23 cellular contexts compared by ENCODE assay signal in genomic region chr16:55367796-55368195, GRCh38. TPM values are rescaled to one million over a fixed set of nuclear protein-coding genes. Genes with fewer than 3 reads are reported as not detected.
A peak's percentile ranks its signal among the peaks of the same experiment; 100 is the strongest.
DNase-seq lines count a peak whose midpoint lies in the region; ATAC-seq and TF ChIP-seq lines count a peak whose summit lies in the region.
"Had no signal": no experiment of that assay in that cellular context is flagged by ENCODE, and none has a peak within 500 bp of the region (broad histone marks: within the 10 kb centered on the region; RNA-seq: fewer than 3 reads in every experiment).

No MANE protein-coding gene starts in this region.

- no peak for TF ChIP-seq CTCF in fibroblast of villous mesenchyme (IDR thresholded peaks at IDR 0.05; ENCODE audit: insufficient read depth, low read depth, low read length)
- TF ChIP-seq CTCF in suprapubic skin (IDR thresholded peaks at IDR 0.05) = no peak

- WGBS in suprapubic skin = 28% methylated on average over 2 of the region's 2 CpGs

- H3K36me3 ChIP-seq in suprapubic skin = no peaks in the 10 kb centered on the region
- H3K36me3 ChIP-seq: Peyer's patch had no signal

- H3K27ac ChIP-seq in suprapubic skin = peak overlapping the region; percentile 19
- H3K27ac ChIP-seq: body of pancreas, HL-60, Peyer's patch had no signal

- peak; percentile 61 for DNase-seq in EH (ENCODE audit: low read depth)
- peak; percentile 5 for DNase-seq in amniotic epithelial cell (ENCODE audit: low read depth)
- DNase-seq in fibroblast of villous mesenchyme (ENCODE audit: low read depth) = peak; percentile 16
- no peak for DNase-seq in suprapubic skin (ENCODE audit: low spot score in 2 of 2)
- no peak for DNase-seq in NCI-H82 treated with DMSO at 0.1 percent for 48 hours (lab: John Stamatoyannopoulos, UW; ENCODE audit: unreplicated experiment)
- no peak for DNase-seq in activated CD4-positive, alpha-beta T cell treated with anti-CD3 and anti-CD28 coated beads for 4 hours
- DNase-seq: activated CD8-positive, alpha-beta T cell treated with anti-CD3 and anti-CD28 coated beads for 36 hours; activated naive CD4-positive, alpha-beta T cell treated with anti-CD3 and anti-CD28 coated beads for 36 hours; activated T-cell treated with anti-CD3 and anti-CD28 coated beads, Interleukin-2, amount 50 U/mL, for 1 hour; Calu3; dermis blood vessel endothelial cell; glutamatergic neuron; GOT3; left ventricle myocardium superior; NCI-H1694; NCI-H446; Peyer's patch; stimulated activated CD4-positive, alpha-beta T cell treated with anti-CD3 and anti-CD28 coated beads, Interleukin-12 subunit alpha, Interleukin-12 subunit beta, amount 100 ng/mL, for 4 hours had no signal

- H3K27me3 ChIP-seq in suprapubic skin = no peaks in the 10 kb centered on the region
- H3K27me3 ChIP-seq: body of pancreas, Peyer's patch had no signal

- no peak overlapping the region for H3K4me3 ChIP-seq in fibroblast of villous mesenchyme (ENCODE audit: low read depth, low read length)
- H3K4me3 ChIP-seq in suprapubic skin = no peak overlapping the region
- H3K4me3 ChIP-seq: body of pancreas, GM12878, Peyer's patch had no signal

- H3K9me3 ChIP-seq in suprapubic skin = no peaks in the 10 kb centered on the region
- H3K9me3 ChIP-seq: body of pancreas, Peyer's patch had no signal

- TF ChIP-seq POLR2A in suprapubic skin (IDR thresholded peaks at IDR 0.05) = no peak

- ATAC-seq in HG02759 (IDR thresholded peaks at IDR 0.05; ENCODE audit: unreplicated experiment) = no peak
- ATAC-seq: activated CD8-positive, alpha-beta T cell treated with anti-CD3 and anti-CD28 coated beads for 36 hours; body of pancreas; GM12878 had no signal

- no peak for TF ChIP-seq EP300 in suprapubic skin (IDR thresholded peaks at IDR 0.05)

- peaks cover 16% of the 10 kb centered on the region for H3K4me1 ChIP-seq in suprapubic skin
- H3K4me1 ChIP-seq: body of pancreas, Peyer's patch had no signal

RNA-seq across cellular contexts. Expression of gene IRX6, which starts 43.8 kb away (rescaled TPM):
- total RNA-seq in fibroblast of villous mesenchyme = not detected in 2 replicates
- total RNA-seq in suprapubic skin = 10 to 100 TPM in 2 of 4 donors, 1 to 10 TPM in 2; 6.1 to 11.6 (median 9.1) TPM
- total RNA-seq: activated CD8-positive, alpha-beta T cell treated with anti-CD3 and anti-CD28 coated beads for 36 hours; activated naive CD4-positive, alpha-beta T cell treated with anti-CD3 and anti-CD28 coated beads for 36 hours; Calu3; dermis blood vessel endothelial cell; GM12878; left ventricle myocardium superior; T-helper 2 cell treated with Interferon-gamma antibody and Interleukin-4, amounts not matched to agents 100 ng/mL and 5 ng/mL, for 36 hours had no signal

Comparison
In these comparisons a context has a peak if more than half of its experiments do, and no peak if none do; other contexts are left out.
1. DNase-seq: peak in EH (single experiment), amniotic epithelial cell (single experiment) and fibroblast of villous mesenchyme (single experiment); none in suprapubic skin (0 of 2), NCI-H82 treated with DMSO at 0.1 percent for 48 hours (single experiment) and activated CD4-positive, alpha-beta T cell treated with anti-CD3 and anti-CD28 coated beads for 4 hours (0 of 2).